1 cellular context compared by ENCODE assay signal in genomic region chr20:32567384-32568178, GRCh38.
A peak's percentile ranks its signal among the peaks of the same experiment; 100 is the strongest.
TF ChIP-seq lines count a peak whose summit lies in the region.

No MANE protein-coding gene starts in this region.

TF ChIP-seq in HEK293, 187 proteins besides CTCF, POLR2A, EP300 and RAD21 (continued from another document):
- TF ChIP-seq ZNF280C (tag by site-specific recombination; IDR thresholded peaks at IDR 0.05): peak; percentile 42; the same call in 1 of the 2 replicates
- TF ChIP-seq ZNF266 (tag by site-specific recombination; IDR thresholded peaks at IDR 0.05; ENCODE audit: low read depth): no peak
- no peak for TF ChIP-seq ZNF571 (tag by site-specific recombination; IDR thresholded peaks at IDR 0.05)
- TF ChIP-seq, protein P1, sequence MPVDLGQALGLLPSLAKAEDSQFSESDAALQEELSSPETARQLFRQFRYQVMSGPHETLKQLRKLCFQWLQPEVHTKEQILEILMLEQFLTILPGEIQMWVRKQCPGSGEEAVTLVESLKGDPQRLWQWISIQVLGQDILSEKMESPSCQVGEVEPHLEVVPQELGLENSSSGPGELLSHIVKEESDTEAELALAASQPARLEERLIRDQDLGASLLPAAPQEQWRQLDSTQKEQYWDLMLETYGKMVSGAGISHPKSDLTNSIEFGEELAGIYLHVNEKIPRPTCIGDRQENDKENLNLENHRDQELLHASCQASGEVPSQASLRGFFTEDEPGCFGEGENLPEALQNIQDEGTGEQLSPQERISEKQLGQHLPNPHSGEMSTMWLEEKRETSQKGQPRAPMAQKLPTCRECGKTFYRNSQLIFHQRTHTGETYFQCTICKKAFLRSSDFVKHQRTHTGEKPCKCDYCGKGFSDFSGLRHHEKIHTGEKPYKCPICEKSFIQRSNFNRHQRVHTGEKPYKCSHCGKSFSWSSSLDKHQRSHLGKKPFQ (tag by site-specific recombination; IDR thresholded peaks at IDR 0.05): no peak
- no peak for TF ChIP-seq ZNF701 (tag by site-specific recombination; IDR thresholded peaks at IDR 0.05)
- TF ChIP-seq ZIC2 (tag by site-specific recombination; IDR thresholded peaks at IDR 0.05): peak; percentile 66
- no peak for TF ChIP-seq ZNF529 (tag by site-specific recombination; IDR thresholded peaks at IDR 0.05; ENCODE audit: insufficient replicate concordance)
- 0 out of 2 replicates have a peak, but pooled peaks have one; percentile 27 for TF ChIP-seq ZNF114 (tag by site-specific recombination; IDR thresholded peaks at IDR 0.05)
- TF ChIP-seq, protein P2, sequence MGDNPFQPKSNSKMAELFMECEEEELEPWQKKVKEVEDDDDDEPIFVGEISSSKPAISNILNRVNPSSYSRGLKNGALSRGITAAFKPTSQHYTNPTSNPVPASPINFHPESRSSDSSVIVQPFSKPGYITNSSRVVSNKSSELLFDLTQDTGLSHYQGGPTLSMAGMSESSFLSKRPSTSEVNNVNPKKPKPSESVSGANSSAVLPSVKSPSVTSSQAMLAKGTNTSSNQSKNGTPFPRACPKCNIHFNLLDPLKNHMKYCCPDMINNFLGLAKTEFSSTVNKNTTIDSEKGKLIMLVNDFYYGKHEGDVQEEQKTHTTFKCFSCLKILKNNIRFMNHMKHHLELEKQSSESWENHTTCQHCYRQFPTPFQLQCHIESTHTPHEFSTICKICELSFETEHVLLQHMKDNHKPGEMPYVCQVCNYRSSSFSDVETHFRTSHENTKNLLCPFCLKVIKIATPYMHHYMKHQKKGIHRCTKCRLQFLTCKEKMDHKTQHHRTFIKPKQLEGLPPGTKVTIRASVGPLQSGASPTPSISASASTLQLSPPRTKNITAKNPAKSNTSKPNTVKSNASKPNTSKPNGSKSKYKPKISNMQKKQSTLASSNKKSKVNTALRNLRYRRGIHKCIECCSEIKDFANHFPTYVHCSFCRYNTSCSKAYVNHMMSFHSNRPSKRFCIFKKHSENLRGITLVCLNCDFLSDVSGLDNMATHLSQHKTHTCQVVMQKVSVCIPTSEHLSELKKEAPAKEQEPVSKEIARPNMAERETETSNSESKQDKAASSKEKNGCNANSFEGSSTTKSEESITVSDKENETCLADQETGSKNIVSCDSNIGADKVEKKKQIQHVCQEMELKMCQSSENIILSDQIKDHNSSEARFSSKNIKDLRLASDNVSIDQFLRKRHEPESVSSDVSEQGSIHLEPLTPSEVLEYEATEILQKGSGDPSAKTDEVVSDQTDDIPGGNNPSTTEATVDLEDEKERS (tag by site-specific recombination; IDR thresholded peaks at IDR 0.05): no peak
- peak; percentile 48; the same call in 1 of the 2 replicates for TF ChIP-seq ZNF600 (tag by site-specific recombination; IDR thresholded peaks at IDR 0.05)
